22 cellular contexts compared by ENCODE assay signal in the genomic region with DNA sequence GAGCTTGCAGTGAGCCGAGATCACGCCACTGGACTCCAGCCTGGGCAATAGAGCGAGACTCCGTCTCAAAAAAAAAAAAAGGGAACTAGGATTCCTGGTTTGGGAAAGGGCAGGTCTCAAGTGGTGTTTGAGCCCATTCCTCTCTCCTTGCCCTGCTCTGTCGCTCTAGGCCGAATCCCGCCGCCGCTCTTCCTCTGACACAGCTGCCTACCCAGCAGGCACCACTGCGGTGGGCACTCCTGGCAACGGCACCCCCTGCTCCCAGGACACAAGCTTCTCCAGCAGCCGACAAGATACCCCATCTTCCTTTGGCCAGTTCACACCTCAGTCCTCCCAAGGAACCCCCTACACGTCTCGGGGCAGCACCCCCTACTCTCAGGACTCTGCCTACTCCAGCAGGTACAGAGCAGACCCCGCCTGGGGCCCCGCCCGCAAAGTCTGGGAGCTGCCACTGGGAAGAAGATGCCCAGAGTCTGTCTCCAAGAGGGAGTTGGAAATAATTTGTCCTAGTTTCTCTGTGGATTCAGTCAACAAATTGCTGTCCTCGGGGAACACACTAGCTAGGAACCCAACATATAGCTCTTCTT. TPM values are rescaled to one million over a fixed set of nuclear protein-coding genes. Genes with fewer than 3 reads are reported as not detected.
DNase-seq lines count a peak whose midpoint lies in the region; ATAC-seq, FAIRE-seq and TF ChIP-seq lines count a peak whose summit lies in the region.
"Had no signal": no experiment of that assay in that cellular context is flagged by ENCODE, and none has a peak within 500 bp of the region (broad histone marks: within the 10 kb centered on the region; RNA-seq: fewer than 3 reads in every experiment).

No MANE protein-coding gene starts in this region.

- WGBS in HepG2 (ENCODE audit: low lambda C conversion rate): 95% methylated on average over 16 of the region's 18 CpGs
- WGBS in right lobe of liver (ENCODE audit: insufficient coverage, low coverage, low lambda C conversion rate, missing lambda C conversion rate): 91% methylated on average over 9 of the region's 18 CpGs

- no peak overlapping the region for H2AFZ ChIP-seq in HepG2 (ENCODE audit: low read length)

- TF ChIP-seq RAD21 in HepG2 (CRISPR knock-in tag; IDR thresholded peaks at IDR 0.05): no peak

- H3K36me3 Mint-ChIP-seq in T-helper 17 cell (ENCODE audit: low read depth): peaks cover 12% of the 10 kb centered on the region
- H3K36me3 Mint-ChIP-seq in stimulated activated naive B cell treated with anti-CD40 and anti-IgM and Interleukin-4, amounts not matched to agents 10 μg/mL and 1 μg/mL and 100 μg/mL, for 72 hours: peaks cover 70 to 72% of the 10 kb centered on the region in 2 donors
- H3K36me3 Mint-ChIP-seq in activated CD8-positive, alpha-beta T cell treated with anti-CD3 and anti-CD28 coated beads for 36 hours (ENCODE audit: low read depth): peaks cover 63% of the 10 kb centered on the region

- peaks cover 25% of the 10 kb centered on the region for H3K4me1 Mint-ChIP-seq in T-helper 17 cell
- peaks cover 22 to 28% of the 10 kb centered on the region in 2 donors for H3K4me1 Mint-ChIP-seq in stimulated activated naive B cell treated with anti-CD40 and anti-IgM and Interleukin-4, amounts not matched to agents 10 μg/mL and 1 μg/mL and 100 μg/mL, for 72 hours
- peaks cover 18% of the 10 kb centered on the region for H3K4me1 Mint-ChIP-seq in activated CD8-positive, alpha-beta T cell treated with anti-CD3 and anti-CD28 coated beads for 36 hours (ENCODE audit: low read depth)

- no peak for FAIRE-seq in HepG2 (lab: Jason Lieb, UNC)
- FAIRE-seq: D721Med, G401.6, GM12891, GM18507 had no signal

- no peak overlapping the region for H3K9ac ChIP-seq in HepG2 (ENCODE audit: insufficient read depth, low read depth, low read length)

- in situ Hi-C loops in HepG2 (cut with HindIII; ENCODE audit: extremely low pct_ligation_motif_present, low pct_unique_long_range_greater_than_20kb): no loop called here

- no peaks in the 10 kb centered on the region for H4K20me1 ChIP-seq in HepG2 (ENCODE audit: insufficient read depth, low read length)

- TF ChIP-seq CTCF in HepG2 (CRISPR knock-in tag; IDR thresholded peaks at IDR 0.05) (no peak), right lobe of liver (IDR thresholded peaks at IDR 0.05) (no peak)
- TF ChIP-seq CTCF in activated CD8-positive, alpha-beta T cell treated with anti-CD3 and anti-CD28 coated beads for 36 hours (IDR thresholded peaks at IDR 0.05): no peak

- H3K27me3 ChIP-seq in HepG2 (ENCODE audit: control insufficient read depth in 1 of 2, insufficient read depth in 2 of 2, low read length in 2 of 2): no peaks in the 10 kb centered on the region
- no peaks in the 10 kb centered on the region for H3K27me3 ChIP-seq in right lobe of liver
- H3K27me3 ChIP-seq: BLaER1 treated with 17β-estradiol and CSF1 and Interleukin-3, amounts not matched to agents 10 nM and 100 nM had no signal

- H3K27ac ChIP-seq in HepG2 (ENCODE audit: extremely low read length, insufficient read depth, low read length) (no peak overlapping the region), right lobe of liver (no peak overlapping the region)
- H3K27ac ChIP-seq: BLaER1 treated with 17β-estradiol and CSF1 and Interleukin-3, amounts not matched to agents 10 nM and 100 nM; HL-60 had no signal

- DNase-seq in HepG2 (ENCODE audit: low spot score) (no peak), right lobe of liver (no peak), T-helper 17 cell (no peak), iPS-NIHi11 (ENCODE audit: low spot score) (peak; percentile 3), OCI-M1 (lab: John Stamatoyannopoulos, UW) (no peak)
- DNase-seq in stimulated activated naive B cell treated with anti-CD40 and anti-IgM and Interleukin-4, amounts not matched to agents 10 μg/mL and 1 μg/mL and 100 μg/mL, for 72 hours: no peak
- DNase-seq in activated CD8-positive, alpha-beta T cell treated with anti-CD3 and anti-CD28 coated beads for 36 hours: no peak
- DNase-seq: 8988T; Caco-2; CD4-positive, alpha-beta T cell; GOT3; H9; IMR-90; KG1 had no signal

- H3K4me1 ChIP-seq in HepG2 (ENCODE audit: insufficient read depth, low read length) (peaks cover 7% of the 10 kb centered on the region), right lobe of liver (peaks cover 0 to 5% (median under 1%) of the 10 kb centered on the region in 4 donors)
- H3K4me1 ChIP-seq: Caco-2 had no signal

- no peak for TF ChIP-seq EP300 in HepG2 (IDR thresholded peaks at IDR 0.05; ENCODE audit: low read depth in 2 of 2, low read length in 2 of 2)
- TF ChIP-seq EP300 in HepG2 (CRISPR knock-in tag; IDR thresholded peaks at IDR 0.05; ENCODE audit: borderline replicate concordance): no peak

- CTCF ChIA-PET in HepG2 (lab: Yijun Ruan, JAX; ENCODE audit: low intra/inter-chr PET ratio, low total read pairs): no interaction called here
- CTCF ChIA-PET in activated CD8-positive, alpha-beta T cell treated with anti-CD3 and anti-CD28 coated beads for 36 hours (lab: Charles Lee): no interaction called here

- H3K36me3 ChIP-seq in HepG2 (replicated peaks in 1 of 2; ENCODE audit: control insufficient read depth in 1 of 2, insufficient read depth in 2 of 2, low read length in 2 of 2): peaks cover 59 to 88% of the 10 kb centered on the region in 2 experiments
- peaks cover 0 to 91% (median 52%) of the 10 kb centered on the region in 4 donors for H3K36me3 ChIP-seq in right lobe of liver

- no peak overlapping the region for H3K4me3 Mint-ChIP-seq in T-helper 17 cell
- no peak overlapping the region for H3K4me3 Mint-ChIP-seq in stimulated activated naive B cell treated with anti-CD40 and anti-IgM and Interleukin-4, amounts not matched to agents 10 μg/mL and 1 μg/mL and 100 μg/mL, for 72 hours
- no peak overlapping the region for H3K4me3 Mint-ChIP-seq in activated CD8-positive, alpha-beta T cell treated with anti-CD3 and anti-CD28 coated beads for 36 hours
- H3K4me3 Mint-ChIP-seq: B cell, H9 had no signal

- no TSS peak for BruUV-seq in HepG2 (replicated peaks; lab: Mats Ljungman, UMichigan)

- peaks cover 7% of the 10 kb centered on the region for H3K79me2 ChIP-seq in HepG2 (ENCODE audit: insufficient read depth, low read length)

- H3K27ac Mint-ChIP-seq in T-helper 17 cell: peak overlapping the region; percentile 61
- peak overlapping the region; percentile 51 for H3K27ac Mint-ChIP-seq in stimulated activated naive B cell treated with anti-CD40 and anti-IgM and Interleukin-4, amounts not matched to agents 10 μg/mL and 1 μg/mL and 100 μg/mL, for 72 hours
- no peak overlapping the region for H3K27ac Mint-ChIP-seq in activated CD8-positive, alpha-beta T cell treated with anti-CD3 and anti-CD28 coated beads for 36 hours
- H3K27ac Mint-ChIP-seq: B cell; CD4-positive, alpha-beta T cell had no signal

- TF ChIP-seq POLR2A in HepG2 (IDR thresholded peaks at IDR 0.05; ENCODE audit: insufficient read depth in 1 of 2, low read depth in 2 of 2, low read length in 2 of 2): no peak
- no peak for TF ChIP-seq POLR2A in right lobe of liver (IDR thresholded peaks at IDR 0.05)

- no peak overlapping the region for H3K4me3 ChIP-seq in HepG2 (replicated peaks in 1 of 3; ENCODE audit: insufficient read depth in 1 of 3, low read depth in 2 of 3, low read length in 3 of 3)
- H3K4me3 ChIP-seq in right lobe of liver: no peak overlapping the region
- H3K4me3 ChIP-seq: BLaER1 treated with 17β-estradiol and CSF1 and Interleukin-3, amounts not matched to agents 10 nM and 100 nM had no signal

- intact Hi-C loops in HepG2 (cut with micrococcal nuclease; ENCODE audit: unreplicated experiment): no loop called here
- intact Hi-C loops in right lobe of liver (cut with DNase I): no loop called here
- intact Hi-C loops in activated CD8-positive, alpha-beta T cell treated with anti-CD3 and anti-CD28 coated beads for 36 hours (cut with micrococcal nuclease): no loop called here

- no peak for ATAC-seq in HepG2
- ATAC-seq in right lobe of liver: no peak
- ATAC-seq in T-helper 17 cell: no peak
- ATAC-seq in stimulated activated naive B cell treated with anti-CD40 and anti-IgM and Interleukin-4, amounts not matched to agents 10 μg/mL and 1 μg/mL and 100 μg/mL, for 72 hours (replicated peaks): no peak
- ATAC-seq in HG03025 (IDR thresholded peaks at IDR 0.05; ENCODE audit: low FRiP score, unreplicated experiment): no peak
- ATAC-seq in activated CD8-positive, alpha-beta T cell treated with anti-CD3 and anti-CD28 coated beads for 36 hours: no peak

- POLR2A ChIA-PET in HepG2 (lab: Yijun Ruan, JAX): interaction anchor here (1.5 kb wide), 1 partner anchor 10 kb away, joined by 4 read pairs; no protein-coding TSS in a partner anchor
- POLR2A ChIA-PET in activated CD8-positive, alpha-beta T cell treated with anti-CD3 and anti-CD28 coated beads for 36 hours (lab: Charles Lee): interaction anchor here (0.8 to 1.6 kb wide), 5 partner anchors 13 to 222 kb away, joined by 3 to 5 read pairs (median 3); partner anchors contain the start of genes FUS and ZNF668

- no peak overlapping the region for H3K4me2 ChIP-seq in HepG2 (ENCODE audit: low read depth, low read length)
- H3K4me2 ChIP-seq: BLaER1 treated with 17β-estradiol and CSF1 and Interleukin-3, amounts not matched to agents 10 nM and 100 nM had no signal

- H3K27me3 Mint-ChIP-seq in T-helper 17 cell: no peaks in the 10 kb centered on the region
- H3K27me3 Mint-ChIP-seq in stimulated activated naive B cell treated with anti-CD40 and anti-IgM and Interleukin-4, amounts not matched to agents 10 μg/mL and 1 μg/mL and 100 μg/mL, for 72 hours: no peaks in the 10 kb centered on the region
- no peaks in the 10 kb centered on the region for H3K27me3 Mint-ChIP-seq in activated CD8-positive, alpha-beta T cell treated with anti-CD3 and anti-CD28 coated beads for 36 hours
- H3K27me3 Mint-ChIP-seq: B cell; CD4-positive, alpha-beta T cell had no signal

- H3K9me3 Mint-ChIP-seq in stimulated activated naive B cell treated with anti-CD40 and anti-IgM and Interleukin-4, amounts not matched to agents 10 μg/mL and 1 μg/mL and 100 μg/mL, for 72 hours: no peaks in the 10 kb centered on the region
- no peaks in the 10 kb centered on the region for H3K9me3 Mint-ChIP-seq in activated CD8-positive, alpha-beta T cell treated with anti-CD3 and anti-CD28 coated beads for 36 hours
- H3K9me3 Mint-ChIP-seq: CD4-positive, alpha-beta T cell; H9 had no signal

- no peaks in the 10 kb centered on the region for H3K9me3 ChIP-seq in HepG2 (ENCODE audit: low read length)
- H3K9me3 ChIP-seq in right lobe of liver: no peaks in the 10 kb centered on the region
- no peaks in the 10 kb centered on the region for H3K9me3 ChIP-seq in T-helper 17 cell (ENCODE audit: control insufficient read depth, low read length, poor library complexity, severe bottlenecking)
- H3K9me3 ChIP-seq: BLaER1 treated with 17β-estradiol and CSF1 and Interleukin-3, amounts not matched to agents 10 nM and 100 nM; Caco-2 had no signal

RNA-seq across cellular contexts. Expression of gene SETD1A, which starts 6.5 kb away (rescaled TPM):
- total RNA-seq in HepG2 (2016; rRNA removed; fragmentation: Illumina TruSeq; extraction: Trizol): 3.6 and 5.6 TPM in 2 replicates
- 7.1 and 10.5 TPM in 2 replicates for total RNA-seq in HepG2 (2016; cell fraction: cytosol; rRNA removed; fragmentation: Illumina TruSeq; extraction: Trizol; ENCODE audit: low read depth)
- total RNA-seq in HepG2 (2016; cell fraction: insoluble cytoplasmic fraction; rRNA removed; fragmentation: Illumina TruSeq; extraction: Trizol): 3.1 and 5.4 TPM in 2 replicates
- total RNA-seq in HepG2 (2016; cell fraction: membrane; rRNA removed; fragmentation: Illumina TruSeq; extraction: Trizol): 4.3 and 6.1 TPM in 2 replicates
- total RNA-seq in HepG2 (2016; cell fraction: nucleus; rRNA removed; fragmentation: Illumina TruSeq; extraction: Trizol): 6.3 and 8.6 TPM in 2 replicates
- 3.2 and 3.8 TPM in 2 replicates for polyA plus RNA-seq in HepG2 (2011; rRNA removed)
- 1.6 and 2.0 TPM in 2 replicates for polyA plus RNA-seq in HepG2 (2011; cell fraction: cytosol; rRNA removed)
- 23.9 and 35.1 TPM in 2 replicates for polyA plus RNA-seq in HepG2 (2011; cell fraction: nucleus; rRNA removed)
- 15.4 and 28.2 TPM in 2 replicates for polyA plus RNA-seq in HepG2 (2012)
- polyA plus RNA-seq in HepG2 (2016; cell fraction: cytosol; fragmentation: Illumina TruSeq; extraction: Trizol; ENCODE audit: low read depth): 0.57 and 1.4 TPM in 2 replicates
- 10.9 and 15.4 TPM in 2 replicates for polyA plus RNA-seq in HepG2 (2016; cell fraction: insoluble cytoplasmic fraction; fragmentation: Illumina TruSeq; extraction: Trizol; ENCODE audit: low read depth)
- 2.9 and 3.9 TPM in 2 replicates for polyA plus RNA-seq in HepG2 (2016; cell fraction: membrane; fragmentation: Illumina TruSeq; extraction: Trizol; ENCODE audit: low read depth)
- 43.7 and 55.5 TPM in 2 replicates for polyA plus RNA-seq in HepG2 (2016; cell fraction: nucleus; fragmentation: Illumina TruSeq; extraction: Trizol; ENCODE audit: insufficient read depth, low read depth)
- polyA minus RNA-seq in HepG2 (2011; rRNA and poly(A)+ RNA removed; ENCODE audit: low replicate concordance): 5.5 and 8.7 TPM in 2 replicates
- polyA minus RNA-seq in HepG2 (2011; cell fraction: cytosol; rRNA and poly(A)+ RNA removed): 2.8 and 3.1 TPM in 2 replicates
- 7.0 and 11.2 TPM in 2 replicates for polyA minus RNA-seq in HepG2 (2011; cell fraction: nucleus; rRNA and poly(A)+ RNA removed)
- total RNA-seq in right lobe of liver: 1 to 10 TPM; 3.7 to 7.4 (median 6.9) TPM
- total RNA-seq in T-helper 17 cell: 10 to 100 TPM; 31.3 to 45.5 TPM
- 10 to 100 TPM; 18.0 to 19.2 TPM for total RNA-seq in activated CD8-positive, alpha-beta T cell treated with anti-CD3 and anti-CD28 coated beads for 36 hours

RNA-seq across cellular contexts. Expression of gene ORAI3, which starts 15.2 kb away (rescaled TPM):
- total RNA-seq in HepG2 (2016; rRNA removed; fragmentation: Illumina TruSeq; extraction: Trizol): 6.3 and 11.4 TPM in 2 replicates
- total RNA-seq in HepG2 (2016; cell fraction: cytosol; rRNA removed; fragmentation: Illumina TruSeq; extraction: Trizol; ENCODE audit: low read depth): 3.1 and 3.3 TPM in 2 replicates
- 6.8 and 11.0 TPM in 2 replicates for total RNA-seq in HepG2 (2016; cell fraction: insoluble cytoplasmic fraction; rRNA removed; fragmentation: Illumina TruSeq; extraction: Trizol)
- total RNA-seq in HepG2 (2016; cell fraction: membrane; rRNA removed; fragmentation: Illumina TruSeq; extraction: Trizol): 6.6 and 6.9 TPM in 2 replicates
- total RNA-seq in HepG2 (2016; cell fraction: nucleus; rRNA removed; fragmentation: Illumina TruSeq; extraction: Trizol): 9.5 and 9.8 TPM in 2 replicates
- 32.0 and 41.3 TPM in 2 replicates for polyA plus RNA-seq in HepG2 (2011; rRNA removed)
- polyA plus RNA-seq in HepG2 (2011; cell fraction: cytosol; rRNA removed): 40.6 and 43.1 TPM in 2 replicates
- polyA plus RNA-seq in HepG2 (2011; cell fraction: nucleus; rRNA removed): 24.2 and 26.2 TPM in 2 replicates
- 8.4 and 8.8 TPM in 2 replicates for polyA plus RNA-seq in HepG2 (2012)
- 2.0 and 3.1 TPM in 2 replicates for polyA plus RNA-seq in HepG2 (2016; cell fraction: cytosol; fragmentation: Illumina TruSeq; extraction: Trizol; ENCODE audit: low read depth)
- polyA plus RNA-seq in HepG2 (2016; cell fraction: insoluble cytoplasmic fraction; fragmentation: Illumina TruSeq; extraction: Trizol; ENCODE audit: low read depth): 6.2 and 7.6 TPM in 2 replicates
- polyA plus RNA-seq in HepG2 (2016; cell fraction: membrane; fragmentation: Illumina TruSeq; extraction: Trizol; ENCODE audit: low read depth): 4.8 and 5.1 TPM in 2 replicates
- 14.8 and 15.7 TPM in 2 replicates for polyA plus RNA-seq in HepG2 (2016; cell fraction: nucleus; fragmentation: Illumina TruSeq; extraction: Trizol; ENCODE audit: insufficient read depth, low read depth)
- 9.3 and 112 TPM in 2 replicates for polyA minus RNA-seq in HepG2 (2011; rRNA and poly(A)+ RNA removed; ENCODE audit: low replicate concordance)
- 19.9 and 21.3 TPM in 2 replicates for polyA minus RNA-seq in HepG2 (2011; cell fraction: cytosol; rRNA and poly(A)+ RNA removed)
- polyA minus RNA-seq in HepG2 (2011; cell fraction: nucleus; rRNA and poly(A)+ RNA removed): 9.7 and 16.2 TPM in 2 replicates
- 10 to 100 TPM; 27.7 to 56.6 (median 31.6) TPM for total RNA-seq in right lobe of liver
- total RNA-seq in T-helper 17 cell: 1 to 10 TPM; 6.4 to 7.5 TPM
- total RNA-seq in activated CD8-positive, alpha-beta T cell treated with anti-CD3 and anti-CD28 coated beads for 36 hours: 10 to 100 TPM in 1 of 2 experiments, 1 to 10 TPM in 1; 7.6 to 10.9 TPM

RNA-seq across cellular contexts. Expression of gene HSD3B7, which starts 21.0 kb away (rescaled TPM):
- total RNA-seq in HepG2 (2016; rRNA removed; fragmentation: Illumina TruSeq; extraction: Trizol): 58.8 and 69.7 TPM in 2 replicates
- 12.1 and 14.2 TPM in 2 replicates for total RNA-seq in HepG2 (2016; cell fraction: cytosol; rRNA removed; fragmentation: Illumina TruSeq; extraction: Trizol; ENCODE audit: low read depth)
- 53.9 and 70.3 TPM in 2 replicates for total RNA-seq in HepG2 (2016; cell fraction: insoluble cytoplasmic fraction; rRNA removed; fragmentation: Illumina TruSeq; extraction: Trizol)
- 26.6 and 27.7 TPM in 2 replicates for total RNA-seq in HepG2 (2016; cell fraction: membrane; rRNA removed; fragmentation: Illumina TruSeq; extraction: Trizol)
- total RNA-seq in HepG2 (2016; cell fraction: nucleus; rRNA removed; fragmentation: Illumina TruSeq; extraction: Trizol): 36.3 and 39.5 TPM in 2 replicates
- polyA plus RNA-seq in HepG2 (2011; rRNA removed): 32.9 and 40.9 TPM in 2 replicates
- polyA plus RNA-seq in HepG2 (2011; cell fraction: cytosol; rRNA removed): 29.8 and 45.1 TPM in 2 replicates
- 63.4 and 68.4 TPM in 2 replicates for polyA plus RNA-seq in HepG2 (2011; cell fraction: nucleus; rRNA removed)
- 14.8 and 17.8 TPM in 2 replicates for polyA plus RNA-seq in HepG2 (2012)
- 10.6 and 11.9 TPM in 2 replicates for polyA plus RNA-seq in HepG2 (2016; cell fraction: cytosol; fragmentation: Illumina TruSeq; extraction: Trizol; ENCODE audit: low read depth)
- 43.4 and 50.5 TPM in 2 replicates for polyA plus RNA-seq in HepG2 (2016; cell fraction: insoluble cytoplasmic fraction; fragmentation: Illumina TruSeq; extraction: Trizol; ENCODE audit: low read depth)
- polyA plus RNA-seq in HepG2 (2016; cell fraction: membrane; fragmentation: Illumina TruSeq; extraction: Trizol; ENCODE audit: low read depth): 18.0 and 19.2 TPM in 2 replicates
- 69.7 and 71.0 TPM in 2 replicates for polyA plus RNA-seq in HepG2 (2016; cell fraction: nucleus; fragmentation: Illumina TruSeq; extraction: Trizol; ENCODE audit: insufficient read depth, low read depth)
- polyA minus RNA-seq in HepG2 (2011; rRNA and poly(A)+ RNA removed; ENCODE audit: low replicate concordance): 11.6 and 56.6 TPM in 2 replicates
- 19.8 and 20.1 TPM in 2 replicates for polyA minus RNA-seq in HepG2 (2011; cell fraction: cytosol; rRNA and poly(A)+ RNA removed)
- polyA minus RNA-seq in HepG2 (2011; cell fraction: nucleus; rRNA and poly(A)+ RNA removed): 5.0 and 5.8 TPM in 2 replicates
- total RNA-seq in right lobe of liver: 100 to 1,000 TPM in 3 of 6 experiments, 10 to 100 TPM in 3; 54.6 to 219 (median 86.9) TPM
- under 1 TPM; 0.21 to 0.60 TPM for total RNA-seq in T-helper 17 cell
- 1 to 10 TPM in 1 of 2 experiments, under 1 TPM in 1; 0.45 to 1.3 TPM for total RNA-seq in activated CD8-positive, alpha-beta T cell treated with anti-CD3 and anti-CD28 coated beads for 36 hours

RNA-seq across cellular contexts. Expression of gene FBXL19, which starts 40.6 kb away (rescaled TPM):
- total RNA-seq in HepG2 (2016; rRNA removed; fragmentation: Illumina TruSeq; extraction: Trizol) (7.4 and 13.7 TPM in 2 replicates), right lobe of liver (1 to 10 TPM; 2.8 to 8.0 (median 3.4) TPM), T-helper 17 cell (10 to 100 TPM; 12.6 to 13.2 TPM)
- total RNA-seq in HepG2 (2016; cell fraction: cytosol; rRNA removed; fragmentation: Illumina TruSeq; extraction: Trizol; ENCODE audit: low read depth): 0.88 and 1.0 TPM in 2 replicates
- 7.5 and 14.8 TPM in 2 replicates for total RNA-seq in HepG2 (2016; cell fraction: insoluble cytoplasmic fraction; rRNA removed; fragmentation: Illumina TruSeq; extraction: Trizol)
- 3.5 and 3.7 TPM in 2 replicates for total RNA-seq in HepG2 (2016; cell fraction: membrane; rRNA removed; fragmentation: Illumina TruSeq; extraction: Trizol)
- total RNA-seq in HepG2 (2016; cell fraction: nucleus; rRNA removed; fragmentation: Illumina TruSeq; extraction: Trizol): 7.2 and 8.5 TPM in 2 replicates
- 6.0 and 10.1 TPM in 2 replicates for polyA plus RNA-seq in HepG2 (2011; rRNA removed)
- polyA plus RNA-seq in HepG2 (2011; cell fraction: cytosol; rRNA removed): 4.8 and 8.3 TPM in 2 replicates
- polyA plus RNA-seq in HepG2 (2011; cell fraction: nucleus; rRNA removed): 32.6 and 42.1 TPM in 2 replicates
- 6.0 and 7.5 TPM in 2 replicates for polyA plus RNA-seq in HepG2 (2012)
- 0.59 and 0.62 TPM in 2 replicates for polyA plus RNA-seq in HepG2 (2016; cell fraction: cytosol; fragmentation: Illumina TruSeq; extraction: Trizol; ENCODE audit: low read depth)
- polyA plus RNA-seq in HepG2 (2016; cell fraction: insoluble cytoplasmic fraction; fragmentation: Illumina TruSeq; extraction: Trizol; ENCODE audit: low read depth): 8.3 and 8.7 TPM in 2 replicates
- 2.0 and 2.5 TPM in 2 replicates for polyA plus RNA-seq in HepG2 (2016; cell fraction: membrane; fragmentation: Illumina TruSeq; extraction: Trizol; ENCODE audit: low read depth)
- 18.4 and 19.3 TPM in 2 replicates for polyA plus RNA-seq in HepG2 (2016; cell fraction: nucleus; fragmentation: Illumina TruSeq; extraction: Trizol; ENCODE audit: insufficient read depth, low read depth)
- 9.2 and 19.5 TPM in 2 replicates for polyA minus RNA-seq in HepG2 (2011; rRNA and poly(A)+ RNA removed; ENCODE audit: low replicate concordance)
- 8.9 and 9.6 TPM in 2 replicates for polyA minus RNA-seq in HepG2 (2011; cell fraction: cytosol; rRNA and poly(A)+ RNA removed)
- 6.3 and 7.0 TPM in 2 replicates for polyA minus RNA-seq in HepG2 (2011; cell fraction: nucleus; rRNA and poly(A)+ RNA removed)
- total RNA-seq in activated CD8-positive, alpha-beta T cell treated with anti-CD3 and anti-CD28 coated beads for 36 hours: 10 to 100 TPM; 21.1 to 22.0 TPM

RNA-seq across cellular contexts. Expression of gene STX1B, which starts 46.4 kb away (rescaled TPM):
- total RNA-seq in HepG2 (2016; rRNA removed; fragmentation: Illumina TruSeq; extraction: Trizol) (1.7 and 3.0 TPM in 2 replicates), right lobe of liver (1 to 10 TPM in 4 of 6 experiments, under 1 TPM in 2; 0.61 to 4.5 (median 2.6) TPM), T-helper 17 cell (under 1 TPM; 0.27 to 0.47 TPM)
- total RNA-seq in HepG2 (2016; cell fraction: cytosol; rRNA removed; fragmentation: Illumina TruSeq; extraction: Trizol; ENCODE audit: low read depth): 3.7 and 5.0 TPM in 2 replicates
- total RNA-seq in HepG2 (2016; cell fraction: insoluble cytoplasmic fraction; rRNA removed; fragmentation: Illumina TruSeq; extraction: Trizol): 1.00 and 4.0 TPM in 2 replicates
- 3.5 TPM in 2 replicates for total RNA-seq in HepG2 (2016; cell fraction: membrane; rRNA removed; fragmentation: Illumina TruSeq; extraction: Trizol)
- 3.8 and 7.5 TPM in 2 replicates for total RNA-seq in HepG2 (2016; cell fraction: nucleus; rRNA removed; fragmentation: Illumina TruSeq; extraction: Trizol)
- polyA plus RNA-seq in HepG2 (2011; rRNA removed): 1.3 and 2.1 TPM in 2 replicates
- polyA plus RNA-seq in HepG2 (2011; cell fraction: cytosol; rRNA removed): 0.55 and 0.67 TPM in 2 replicates
- polyA plus RNA-seq in HepG2 (2011; cell fraction: nucleus; rRNA removed): 9.0 and 9.4 TPM in 2 replicates
- 1.1 and 1.5 TPM in 2 replicates for polyA plus RNA-seq in HepG2 (2012)
- polyA plus RNA-seq in HepG2 (2016; cell fraction: cytosol; fragmentation: Illumina TruSeq; extraction: Trizol; ENCODE audit: low read depth): 2.1 and 2.2 TPM in 2 replicates
- 0.69 and 0.76 TPM in 2 replicates for polyA plus RNA-seq in HepG2 (2016; cell fraction: insoluble cytoplasmic fraction; fragmentation: Illumina TruSeq; extraction: Trizol; ENCODE audit: low read depth)
- polyA plus RNA-seq in HepG2 (2016; cell fraction: membrane; fragmentation: Illumina TruSeq; extraction: Trizol; ENCODE audit: low read depth): 1.4 and 1.9 TPM in 2 replicates
- 10.6 and 11.3 TPM in 2 replicates for polyA plus RNA-seq in HepG2 (2016; cell fraction: nucleus; fragmentation: Illumina TruSeq; extraction: Trizol; ENCODE audit: insufficient read depth, low read depth)
- 2.6 and 7.4 TPM in 2 replicates for polyA minus RNA-seq in HepG2 (2011; rRNA and poly(A)+ RNA removed; ENCODE audit: low replicate concordance)
- 0.26 and 0.69 TPM in 2 replicates for polyA minus RNA-seq in HepG2 (2011; cell fraction: cytosol; rRNA and poly(A)+ RNA removed)
- polyA minus RNA-seq in HepG2 (2011; cell fraction: nucleus; rRNA and poly(A)+ RNA removed): 9.0 and 11.2 TPM in 2 replicates
- total RNA-seq in activated CD8-positive, alpha-beta T cell treated with anti-CD3 and anti-CD28 coated beads for 36 hours: 1 to 10 TPM; 1.1 to 1.8 TPM

Comparison
In these comparisons a context has a peak if more than half of its experiments do, and no peak if none do; other contexts are left out.
1. RNA of gene HSD3B7, which starts 21.0 kb away (total RNA-seq): 54.6 to 219 TPM in right lobe of liver and 12.1 to 70.3 TPM in HepG2; 0.45 to 1.3 TPM in activated CD8-positive, alpha-beta T cell treated with anti-CD3 and anti-CD28 coated beads for 36 hours and 0.21 to 0.60 TPM in T-helper 17 cell; every median in the first group is over 4 times any median in the second.